14 cellular contexts compared by ENCODE assay signal in genomic region chr21:39345440-39345839, GRCh38. TPM values are rescaled to one million over a fixed set of nuclear protein-coding genes. Genes with fewer than 3 reads are reported as not detected.
DNase-seq lines count a peak whose midpoint lies in the region; ATAC-seq, FAIRE-seq and TF ChIP-seq lines count a peak whose summit lies in the region.
"Had no signal": no experiment of that assay in that cellular context is flagged by ENCODE, and none has a peak within 500 bp of the region (broad histone marks: within the 10 kb centered on the region; RNA-seq: fewer than 3 reads in every experiment).

No MANE protein-coding gene starts in this region.

- no peaks in the 10 kb centered on the region for H3K27me3 ChIP-seq in DOHH2 (ENCODE audit: control insufficient read depth, low read length)
- no peaks in the 10 kb centered on the region for H3K27me3 ChIP-seq in colonic mucosa
- H3K27me3 ChIP-seq in neuronal stem cell (ENCODE audit: control insufficient read depth in 3 of 3, insufficient read depth in 3 of 3, low read depth in 1 of 3, low read length in 3 of 3), result no peaks in the 10 kb centered on the region

- no peak overlapping the region for H2AK5ac ChIP-seq in neuronal stem cell (ENCODE audit: low read depth, low read length)

- no peaks in the 10 kb centered on the region for H3K9me2 ChIP-seq in DOHH2 (replicated peaks; ENCODE audit: control insufficient read depth, low read length)

- H3K4ac ChIP-seq in neuronal stem cell (ENCODE audit: low read length), result no peak overlapping the region

- H4K20me1 ChIP-seq in DOHH2 (ENCODE audit: control insufficient read depth, insufficient read depth, low read depth, low read length), result peaks cover 21% of the 10 kb centered on the region

- H3K36me3 Mint-ChIP-seq in activated T-helper 1 cell treated with anti-CD3 and anti-CD28 coated beads, Interleukin-12 subunit alpha, Interleukin-12 subunit beta, Interleukin-2, Interleukin-4 antibody, amounts not matched to agents 30 ng/mL and 10 ng/mL and 1 ng/mL, durations not matched to agents 14 hours and 24 hours and 36 hours (ENCODE audit: low read depth), result peaks cover 50% of the 10 kb centered on the region

- FAIRE-seq in A549 (lab: Jason Lieb, UNC), result no peak
- FAIRE-seq: D721Med had no signal

- TF ChIP-seq POLR2A in A549 (IDR thresholded peaks at IDR 0.05; ENCODE audit: low read length) (no peak), erythroblast (IDR thresholded peaks at IDR 0.05; ENCODE audit: low read length) (no peak)

- CTCF ChIA-PET in A549 (lab: Yijun Ruan, JAX), result no interaction called here

- H3K9me3 ChIP-seq in A549 (no peaks in the 10 kb centered on the region), DOHH2 (ENCODE audit: control insufficient read depth, insufficient read depth, low read length) (no peaks in the 10 kb centered on the region), colonic mucosa (no peaks in the 10 kb centered on the region), neuronal stem cell (replicated peaks in 1 of 2; ENCODE audit: control insufficient read depth in 2 of 2, insufficient read depth in 1 of 2, low read depth in 1 of 2, low read length in 2 of 2) (no peaks in the 10 kb centered on the region)

- H3K36me3 ChIP-seq in DOHH2 (ENCODE audit: control insufficient read depth, low read length) (peaks cover 80% of the 10 kb centered on the region), colonic mucosa (peaks cover 9% of the 10 kb centered on the region), neuronal stem cell (replicated peaks in 1 of 2; ENCODE audit: control insufficient read depth in 2 of 2, insufficient read depth in 2 of 2, low read length in 2 of 2) (peaks cover 26 to 74% of the 10 kb centered on the region in 2 donors)

- no peak overlapping the region for H3K18ac ChIP-seq in neuronal stem cell (ENCODE audit: low read length)

- no peak overlapping the region for H2BK12ac ChIP-seq in neuronal stem cell (ENCODE audit: low read length)

- intact Hi-C loops in activated T-helper 1 cell treated with anti-CD3 and anti-CD28 coated beads, Interleukin-12 subunit alpha, Interleukin-12 subunit beta, Interleukin-2, Interleukin-4 antibody, amounts not matched to agents 30 ng/mL and 10 ng/mL and 1 ng/mL, durations not matched to agents 14 hours and 24 hours and 36 hours (cut with micrococcal nuclease), result no loop called here
- intact Hi-C loops in colonic mucosa (cut with DNase I), result loop anchor here (5.0 kb wide), 1 partner anchor 33 kb away; the partner anchor contains the start of gene BRWD1

- H3K4me3 Mint-ChIP-seq in activated T-helper 1 cell treated with anti-CD3 and anti-CD28 coated beads, Interleukin-12 subunit alpha, Interleukin-12 subunit beta, Interleukin-2, Interleukin-4 antibody, amounts not matched to agents 30 ng/mL and 10 ng/mL and 1 ng/mL, durations not matched to agents 14 hours and 24 hours and 36 hours, result peak overlapping the region; percentile 86

- no peak overlapping the region for H2BK5ac ChIP-seq in neuronal stem cell (ENCODE audit: low read length)

- no peaks in the 10 kb centered on the region for H3K79me1 ChIP-seq in neuronal stem cell (ENCODE audit: low read depth, low read length)

- H3K9me3 Mint-ChIP-seq in activated T-helper 1 cell treated with anti-CD3 and anti-CD28 coated beads, Interleukin-12 subunit alpha, Interleukin-12 subunit beta, Interleukin-2, Interleukin-4 antibody, amounts not matched to agents 30 ng/mL and 10 ng/mL and 1 ng/mL, durations not matched to agents 14 hours and 24 hours and 36 hours, result no peaks in the 10 kb centered on the region

- no peak overlapping the region for H4K91ac ChIP-seq in neuronal stem cell (ENCODE audit: low read depth, low read length, poor library complexity)

- H3K4me2 ChIP-seq in A549, result peak overlapping the region; percentile 95; the same call in 1 of the 3 replicates
- peak overlapping the region; percentile 78 for H3K4me2 ChIP-seq in DOHH2 (ENCODE audit: low read length)
- no peak overlapping the region for H3K4me2 ChIP-seq in neuronal stem cell (ENCODE audit: insufficient read depth, low read length, poor library complexity, severe bottlenecking)

- no peak for TF ChIP-seq CTCF in A549 (IDR thresholded peaks at IDR 0.05)
- TF ChIP-seq CTCF in DOHH2 (IDR thresholded peaks at IDR 0.05; ENCODE audit: low read depth, low read length, poor library complexity, severe bottlenecking), result no peak
- no peak for TF ChIP-seq CTCF in colonic mucosa (IDR thresholded peaks at IDR 0.05)

- H2BK120ac ChIP-seq in neuronal stem cell (ENCODE audit: low read depth, low read length), result no peak overlapping the region

- ATAC-seq in A549, result no peak
- ATAC-seq: left ventricle myocardium superior, Right ventricle myocardium inferior had no signal

- TF ChIP-seq EP300 in A549 (IDR thresholded peaks at IDR 0.05), result no peak

- H3K23ac ChIP-seq in neuronal stem cell (ENCODE audit: low read depth, low read length, poor library complexity), result no peak overlapping the region

- TF ChIP-seq RAD21 in A549 (conservative IDR thresholded peaks at IDR 0.05 in 1 of 2, IDR thresholded peaks at IDR 0.05 in 1 of 2), result no peak

- H3K27ac Mint-ChIP-seq in activated T-helper 1 cell treated with anti-CD3 and anti-CD28 coated beads, Interleukin-12 subunit alpha, Interleukin-12 subunit beta, Interleukin-2, Interleukin-4 antibody, amounts not matched to agents 30 ng/mL and 10 ng/mL and 1 ng/mL, durations not matched to agents 14 hours and 24 hours and 36 hours, result no peak overlapping the region

- POLR2A ChIA-PET in A549 (lab: Yijun Ruan, JAX), result no interaction called here

- DNase-seq in A549 (ENCODE audit: low read depth in 1 of 2, low spot score in 1 of 2), result no peak
- DNase-seq in activated T-helper 1 cell treated with anti-CD3 and anti-CD28 coated beads, Interleukin-12 subunit alpha, Interleukin-12 subunit beta, Interleukin-2, Interleukin-4 antibody, amounts not matched to agents 30 ng/mL and 10 ng/mL and 1 ng/mL, durations not matched to agents 14 hours and 24 hours and 36 hours (ENCODE audit: low spot score), result no peak
- peak; percentile 17 for DNase-seq in kidney glomerular epithelial cell (lab: John Stamatoyannopoulos, UW)
- DNase-seq in colonic mucosa, result no peak
- no peak for DNase-seq in erythroblast (lab: John Stamatoyannopoulos, UW)
- no peak for DNase-seq in neuronal stem cell (ENCODE audit: low spot score)
- DNase-seq in NAMALWA (ENCODE audit: low spot score), result no peak
- DNase-seq: activated CD4-positive, alpha-beta T cell treated with anti-CD3 and anti-CD28 coated beads for 48 hours; anterior cingulate cortex; left ventricle myocardium superior; NCI-H345 had no signal

- H3F3A ChIP-seq in DOHH2 (ENCODE audit: control insufficient read depth, insufficient read depth), result peaks cover 77% of the 10 kb centered on the region

- H3K79me2 ChIP-seq in DOHH2 (ENCODE audit: control insufficient read depth, low read length), result peaks cover 64% of the 10 kb centered on the region

- peaks cover 24% of the 10 kb centered on the region; the same call in 2 of the 3 replicates for H3K4me1 ChIP-seq in A549
- peaks cover 59% of the 10 kb centered on the region for H3K4me1 ChIP-seq in DOHH2 (ENCODE audit: control insufficient read depth, low read length)
- H3K4me1 ChIP-seq in colonic mucosa, result peaks cover 5% of the 10 kb centered on the region
- peaks cover 4 to 20% of the 10 kb centered on the region in 2 donors for H3K4me1 ChIP-seq in neuronal stem cell (ENCODE audit: control insufficient read depth in 2 of 2, insufficient read depth in 1 of 2, low read depth in 1 of 2, low read length in 2 of 2)

- H2BK15ac ChIP-seq in neuronal stem cell (ENCODE audit: low read length), result no peak overlapping the region

- 91% methylated on average over 6 of the region's 6 CpGs for WGBS in A549 (ENCODE audit: missing lambda C conversion rate)
- WGBS in neuronal stem cell (ENCODE audit: extremely low coverage in 2 of 2, insufficient read length in 2 of 2, insufficient replicate concordance in 1 of 2), 2 donors, result no CpG with 5 or more reads among the region's 6 CpGs

- no peak overlapping the region for H3K4me3 ChIP-seq in A549
- H3K4me3 ChIP-seq in DOHH2 (ENCODE audit: low read length), result peak overlapping the region; percentile 97
- no peak overlapping the region for H3K4me3 ChIP-seq in colonic mucosa
- H3K4me3 ChIP-seq in neuronal stem cell (ENCODE audit: low read length in 2 of 2), result peak overlapping the region in 1 of 2 donors; percentile 95

- H2AFZ ChIP-seq in neuronal stem cell (ENCODE audit: low read length), result no peak overlapping the region

- H3K27me3 Mint-ChIP-seq in activated T-helper 1 cell treated with anti-CD3 and anti-CD28 coated beads, Interleukin-12 subunit alpha, Interleukin-12 subunit beta, Interleukin-2, Interleukin-4 antibody, amounts not matched to agents 30 ng/mL and 10 ng/mL and 1 ng/mL, durations not matched to agents 14 hours and 24 hours and 36 hours (ENCODE audit: insufficient read depth), result peaks cover 3% of the 10 kb centered on the region

- H4K8ac ChIP-seq in neuronal stem cell (ENCODE audit: low read depth, low read length), result no peak overlapping the region

- peaks cover 51% of the 10 kb centered on the region for H3K4me1 Mint-ChIP-seq in activated T-helper 1 cell treated with anti-CD3 and anti-CD28 coated beads, Interleukin-12 subunit alpha, Interleukin-12 subunit beta, Interleukin-2, Interleukin-4 antibody, amounts not matched to agents 30 ng/mL and 10 ng/mL and 1 ng/mL, durations not matched to agents 14 hours and 24 hours and 36 hours (ENCODE audit: low read depth)

- H3K27ac ChIP-seq in A549, result no peak overlapping the region
- H3K27ac ChIP-seq in DOHH2 (ENCODE audit: low read depth, low read length), result peak overlapping the region; percentile 87
- no peak overlapping the region for H3K27ac ChIP-seq in colonic mucosa
- no peak overlapping the region for H3K27ac ChIP-seq in neuronal stem cell (replicated peaks; ENCODE audit: low read length)

- no peak overlapping the region for H3K14ac ChIP-seq in neuronal stem cell (ENCODE audit: low read length)

- H3K9ac ChIP-seq in colonic mucosa (ENCODE audit: low read depth in 2 of 2, low read length in 2 of 2), result no peak overlapping the region
- no peak overlapping the region for H3K9ac ChIP-seq in neuronal stem cell (ENCODE audit: low read depth, low read length, poor library complexity)

RNA-seq across cellular contexts. Expression of gene HMGN1, which starts 3.4 kb away (rescaled TPM):
- polyA plus RNA-seq in A549 (2011; rRNA removed) (173 and 222 TPM in 2 replicates), A549 (2017; fragmentation: RNase III; extraction: RNeasy Plus Mini Kit Qiagen cat#74134 plus additional on column Dnase treatment) (256 to 269 TPM (median 265 TPM) in 3 replicates)
- polyA plus RNA-seq in A549 (2012; cell fraction: cytosol; rRNA removed), result 78.0 and 85.1 TPM in 2 replicates
- 46.9 and 71.9 TPM in 2 replicates for polyA plus RNA-seq in A549 (2012; cell fraction: nucleus; rRNA removed)
- 17.6 and 20.0 TPM in 2 replicates for polyA minus RNA-seq in A549 (2011; rRNA and poly(A)+ RNA removed)
- 313 and 314 TPM in 2 replicates for total RNA-seq in activated T-helper 1 cell treated with anti-CD3 and anti-CD28 coated beads, Interleukin-12 subunit alpha, Interleukin-12 subunit beta, Interleukin-2, Interleukin-4 antibody, amounts not matched to agents 30 ng/mL and 10 ng/mL and 1 ng/mL, durations not matched to agents 14 hours and 24 hours and 36 hours
- total RNA-seq in colonic mucosa, result 100 to 1,000 TPM; 240 to 305 TPM
- polyA plus RNA-seq in neuronal stem cell (2013, experiment 1 of 2), result 572 TPM
- polyA plus RNA-seq in neuronal stem cell (2013, experiment 2 of 2), result 584 TPM

RNA-seq across cellular contexts. Expression of gene BRWD1, which starts 32.0 kb away (rescaled TPM):
- polyA plus RNA-seq in A549 (2011; rRNA removed), result 15.0 and 22.2 TPM in 2 replicates
- polyA plus RNA-seq in A549 (2012; cell fraction: cytosol; rRNA removed), result 4.7 and 5.0 TPM in 2 replicates
- polyA plus RNA-seq in A549 (2012; cell fraction: nucleus; rRNA removed), result 2.7 and 3.7 TPM in 2 replicates
- polyA plus RNA-seq in A549 (2017; fragmentation: RNase III; extraction: RNeasy Plus Mini Kit Qiagen cat#74134 plus additional on column Dnase treatment), result 6.4 to 6.9 TPM (median 6.6 TPM) in 3 replicates
- polyA minus RNA-seq in A549 (2011; rRNA and poly(A)+ RNA removed), result 23.7 and 26.5 TPM in 2 replicates
- 34.7 and 38.1 TPM in 2 replicates for total RNA-seq in activated T-helper 1 cell treated with anti-CD3 and anti-CD28 coated beads, Interleukin-12 subunit alpha, Interleukin-12 subunit beta, Interleukin-2, Interleukin-4 antibody, amounts not matched to agents 30 ng/mL and 10 ng/mL and 1 ng/mL, durations not matched to agents 14 hours and 24 hours and 36 hours
- total RNA-seq in colonic mucosa, result 10 to 100 TPM; 38.6 to 43.1 TPM
- 18.5 TPM for polyA plus RNA-seq in neuronal stem cell (2013, experiment 1 of 2)
- 19.3 TPM for polyA plus RNA-seq in neuronal stem cell (2013, experiment 2 of 2)
